Comparison of ENCODE assay signal across 25 cellular contexts in the genomic region with DNA sequence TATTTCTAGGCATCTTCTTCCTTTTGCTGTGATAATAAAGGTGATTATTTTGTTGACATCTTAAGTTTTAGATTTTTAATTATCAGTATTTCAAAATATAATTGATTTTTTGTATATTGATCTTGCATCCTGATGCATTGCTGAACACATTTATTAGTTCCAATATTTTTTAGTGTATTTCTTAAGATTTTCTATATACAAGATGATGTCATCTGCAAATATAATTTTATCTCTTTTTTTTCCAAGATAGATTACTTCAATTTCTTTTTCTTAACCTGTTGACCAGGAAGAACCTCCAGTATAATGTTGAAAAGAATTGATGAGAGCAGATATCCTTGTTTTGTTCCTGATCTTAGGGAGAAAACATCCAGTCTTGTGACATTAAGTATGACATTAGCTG. TPM values are rescaled to one million over a fixed set of nuclear protein-coding genes. Genes with fewer than 3 reads are reported as not detected.
DNase-seq lines count a peak whose midpoint lies in the region; ATAC-seq, FAIRE-seq and TF ChIP-seq lines count a peak whose summit lies in the region.
"Had no signal": no experiment of that assay in that cellular context is flagged by ENCODE, and none has a peak within 500 bp of the region (broad histone marks: within the 10 kb centered on the region; RNA-seq: fewer than 3 reads in every experiment).

No MANE protein-coding gene starts in this region.

- no peak overlapping the region for H3K4me3 ChIP-seq in HepG2 (replicated peaks in 1 of 3; ENCODE audit: insufficient read depth in 1 of 3, low read depth in 2 of 3, low read length in 3 of 3)
- no peak overlapping the region for H3K4me3 ChIP-seq in right lobe of liver
- H3K4me3 ChIP-seq in endothelial cell of umbilical vein (replicated peaks in 1 of 3; ENCODE audit: insufficient read depth in 1 of 3, low read depth in 1 of 3, low read length in 3 of 3) = no peak overlapping the region
- H3K4me3 ChIP-seq: A549; BLaER1 treated with 17β-estradiol and CSF1 and Interleukin-3, amounts not matched to agents 10 nM and 100 nM; HAP-1 had no signal

- POLR2A ChIA-PET in HepG2 (lab: Yijun Ruan, JAX) = no interaction called here
- POLR2A ChIA-PET in endothelial cell of umbilical vein (lab: Charles Lee) = no interaction called here

- BruUV-seq in HepG2 (replicated peaks; lab: Mats Ljungman, UMichigan) = no TSS peak
- no TSS peak for BruUV-seq in endothelial cell of umbilical vein (replicated peaks; lab: Mats Ljungman, UMichigan)

- dilution Hi-C loops in endothelial cell of umbilical vein (cut with MboI; ENCODE audit: extremely low pct_ligation_motif_present, low sequenced_read_pairs) = no loop called here

- TF ChIP-seq RAD21 in HepG2 (CRISPR knock-in tag; IDR thresholded peaks at IDR 0.05) = no peak

- DNase-seq in HepG2 (ENCODE audit: low spot score) (no peak), right lobe of liver (no peak), endothelial cell of umbilical vein (ENCODE audit: low read depth, low spot score) (no peak), COR-L47 (lab: John Stamatoyannopoulos, UW) (no peak), NCI-H226 (no peak)
- no peak for DNase-seq in activated naive CD4-positive, alpha-beta T cell treated with Interleukin-2 at 50 U/mL for 16 hours
- DNase-seq: ACHN; AML-193; BE2C; Calu3; CD4-positive, alpha-beta T cell; CD8-positive, alpha-beta memory T cell; DMS153; DND-41; GDM1; GOT3 had no signal

- H3K27ac ChIP-seq in HepG2 (ENCODE audit: extremely low read length, insufficient read depth, low read length) (no peak overlapping the region), right lobe of liver (no peak overlapping the region), endothelial cell of umbilical vein (ENCODE audit: insufficient read depth, low read depth, low read length) (no peak overlapping the region)
- H3K27ac ChIP-seq: 22Rv1; A549; BLaER1 treated with 17β-estradiol and CSF1 and Interleukin-3, amounts not matched to agents 10 nM and 100 nM had no signal

- no peaks in the 10 kb centered on the region for H3K36me3 ChIP-seq in HepG2 (replicated peaks in 1 of 2; ENCODE audit: control insufficient read depth in 1 of 2, insufficient read depth in 2 of 2, low read length in 2 of 2)
- no peaks in the 10 kb centered on the region for H3K36me3 ChIP-seq in right lobe of liver
- H3K36me3 ChIP-seq in endothelial cell of umbilical vein (ENCODE audit: control insufficient read depth in 2 of 2, extremely low read depth in 1 of 2, insufficient read depth in 2 of 2, low read length in 2 of 2) = no peaks in the 10 kb centered on the region
- H3K36me3 ChIP-seq: BE2C; BLaER1 treated with 17β-estradiol and CSF1 and Interleukin-3, amounts not matched to agents 10 nM and 100 nM; HAP-1 had no signal

- no peaks in the 10 kb centered on the region for H3K9me1 ChIP-seq in endothelial cell of umbilical vein (replicated peaks; ENCODE audit: control insufficient read depth, extremely low read depth, insufficient read depth, low read length)

- TF ChIP-seq POLR2A in HepG2 (IDR thresholded peaks at IDR 0.05; ENCODE audit: insufficient read depth in 1 of 2, low read depth in 2 of 2, low read length in 2 of 2) = no peak
- no peak for TF ChIP-seq POLR2A in right lobe of liver (IDR thresholded peaks at IDR 0.05)
- TF ChIP-seq POLR2A in endothelial cell of umbilical vein (IDR thresholded peaks at IDR 0.05; ENCODE audit: low read depth, low read length) = no peak

- in situ Hi-C loops in HepG2 (cut with HindIII; ENCODE audit: extremely low pct_ligation_motif_present, low pct_unique_long_range_greater_than_20kb) = no loop called here

- H2AFZ ChIP-seq in HepG2 (ENCODE audit: low read length) (no peak overlapping the region), endothelial cell of umbilical vein (ENCODE audit: low read depth, low read length) (no peak overlapping the region)

- no peak for FAIRE-seq in HepG2 (lab: Jason Lieb, UNC)
- FAIRE-seq in TTC549 (lab: Jason Lieb, UNC) = peak; percentile 89
- FAIRE-seq in endothelial cell of umbilical vein (lab: Jason Lieb, UNC) = peak; percentile 15
- FAIRE-seq: GM12891, GM18507, H54 had no signal

- H4K20me1 ChIP-seq in HepG2 (ENCODE audit: insufficient read depth, low read length) (no peaks in the 10 kb centered on the region), endothelial cell of umbilical vein (replicated peaks; ENCODE audit: control insufficient read depth, extremely low read depth, insufficient read depth, low read length) (no peaks in the 10 kb centered on the region)
- H4K20me1 ChIP-seq: BLaER1 treated with 17β-estradiol and CSF1 and Interleukin-3, amounts not matched to agents 10 nM and 100 nM had no signal

- H3K4me1 ChIP-seq in HepG2 (ENCODE audit: insufficient read depth, low read length) (no peaks in the 10 kb centered on the region), right lobe of liver (no peaks in the 10 kb centered on the region), endothelial cell of umbilical vein (ENCODE audit: control insufficient read depth, extremely low read depth, insufficient read depth, low read length) (no peaks in the 10 kb centered on the region)
- H3K4me1 ChIP-seq: A549; BLaER1 treated with 17β-estradiol and CSF1 and Interleukin-3, amounts not matched to agents 10 nM and 100 nM; HAP-1 had no signal

- TF ChIP-seq CTCF in HepG2 (CRISPR knock-in tag; IDR thresholded peaks at IDR 0.05) (no peak), right lobe of liver (IDR thresholded peaks at IDR 0.05) (no peak), endothelial cell of umbilical vein (IDR thresholded peaks at IDR 0.05; ENCODE audit: extremely low read depth in 1 of 2, insufficient read depth in 1 of 2, low read depth in 1 of 2, low read length in 2 of 2) (no peak)

- CTCF ChIA-PET in HepG2 (lab: Yijun Ruan, JAX; ENCODE audit: low intra/inter-chr PET ratio, low total read pairs) = no interaction called here
- CTCF ChIA-PET in endothelial cell of umbilical vein (lab: Charles Lee) = no interaction called here

- no peaks in the 10 kb centered on the region for H3K9me3 ChIP-seq in HepG2 (ENCODE audit: low read length)
- no peaks in the 10 kb centered on the region for H3K9me3 ChIP-seq in right lobe of liver
- H3K9me3 ChIP-seq in endothelial cell of umbilical vein (replicated peaks; ENCODE audit: control insufficient read depth, insufficient read depth, low read length) = no peaks in the 10 kb centered on the region
- H3K9me3 ChIP-seq: BE2C had no signal

- intact Hi-C loops in HepG2 (cut with micrococcal nuclease; ENCODE audit: unreplicated experiment) = no loop called here
- intact Hi-C loops in right lobe of liver (cut with DNase I) = no loop called here
- intact Hi-C loops in endothelial cell of umbilical vein (cut with micrococcal nuclease) = no loop called here

- peaks cover 0 to 20% of the 10 kb centered on the region in 2 experiments; a peak in 4 of 5 replicates for H3K27me3 ChIP-seq in HepG2 (ENCODE audit: control insufficient read depth in 1 of 2, insufficient read depth in 2 of 2, low read length in 2 of 2)
- no peaks in the 10 kb centered on the region for H3K27me3 ChIP-seq in right lobe of liver
- peaks cover 0 to 1% of the 10 kb centered on the region in 2 experiments for H3K27me3 ChIP-seq in endothelial cell of umbilical vein (ENCODE audit: control insufficient read depth in 2 of 2, insufficient read depth in 2 of 2, low read length in 2 of 2)
- H3K27me3 ChIP-seq: BE2C; BLaER1 treated with 17β-estradiol and CSF1 and Interleukin-3, amounts not matched to agents 10 nM and 100 nM had no signal

- ATAC-seq in HepG2 = no peak
- no peak for ATAC-seq in right lobe of liver
- ATAC-seq: A549 had no signal

- H3K4me2 ChIP-seq in HepG2 (ENCODE audit: low read depth, low read length) = no peak overlapping the region
- H3K4me2 ChIP-seq in endothelial cell of umbilical vein (ENCODE audit: insufficient read depth, low read length) = no peak overlapping the region
- H3K4me2 ChIP-seq: A549; BLaER1 treated with 17β-estradiol and CSF1 and Interleukin-3, amounts not matched to agents 10 nM and 100 nM had no signal

- H3K9ac ChIP-seq in HepG2 (ENCODE audit: insufficient read depth, low read depth, low read length) (no peak overlapping the region), endothelial cell of umbilical vein (replicated peaks; ENCODE audit: extremely low read depth, insufficient read depth, low read length) (no peak overlapping the region)
- H3K9ac ChIP-seq: BLaER1 treated with 17β-estradiol and CSF1 and Interleukin-3, amounts not matched to agents 10 nM and 100 nM had no signal

- H3K79me2 ChIP-seq in HepG2 (ENCODE audit: insufficient read depth, low read length) (no peaks in the 10 kb centered on the region), endothelial cell of umbilical vein (ENCODE audit: control insufficient read depth, insufficient read depth, low read length) (no peaks in the 10 kb centered on the region)

- no peak for TF ChIP-seq EP300 in HepG2 (IDR thresholded peaks at IDR 0.05; ENCODE audit: low read depth in 2 of 2, low read length in 2 of 2)
- TF ChIP-seq EP300 in HepG2 (CRISPR knock-in tag; IDR thresholded peaks at IDR 0.05; ENCODE audit: borderline replicate concordance) = no peak

RNA-seq across cellular contexts. Expression of gene LRRN2, which starts 54.8 kb away (rescaled TPM):
- total RNA-seq in HepG2 (2016; rRNA removed; fragmentation: Illumina TruSeq; extraction: Trizol) (not detected in 2 replicates), right lobe of liver (under 1 TPM; 0.07 to 0.78 (median 0.25) TPM), endothelial cell of umbilical vein (not detected in 2 replicates)
- total RNA-seq in HepG2 (2016; cell fraction: cytosol; rRNA removed; fragmentation: Illumina TruSeq; extraction: Trizol; ENCODE audit: low read depth) = not detected in 2 replicates
- total RNA-seq in HepG2 (2016; cell fraction: insoluble cytoplasmic fraction; rRNA removed; fragmentation: Illumina TruSeq; extraction: Trizol) = not detected in 2 replicates
- total RNA-seq in HepG2 (2016; cell fraction: membrane; rRNA removed; fragmentation: Illumina TruSeq; extraction: Trizol) = not detected in 2 replicates
- total RNA-seq in HepG2 (2016; cell fraction: nucleus; rRNA removed; fragmentation: Illumina TruSeq; extraction: Trizol) = not detected in 2 replicates
- polyA plus RNA-seq in HepG2 (2011; rRNA removed) (not detected in 2 replicates), endothelial cell of umbilical vein (not detected in 2 replicates)
- not detected in 2 replicates for polyA plus RNA-seq in HepG2 (2011; cell fraction: cytosol; rRNA removed)
- polyA plus RNA-seq in HepG2 (2011; cell fraction: nucleus; rRNA removed) = not detected in 2 replicates
- polyA plus RNA-seq in HepG2 (2012) = 0.04 TPM in 1 of 2 replicates, not detected in the other
- polyA plus RNA-seq in HepG2 (2016; cell fraction: cytosol; fragmentation: Illumina TruSeq; extraction: Trizol; ENCODE audit: low read depth) = not detected in 2 replicates
- not detected in 2 replicates for polyA plus RNA-seq in HepG2 (2016; cell fraction: insoluble cytoplasmic fraction; fragmentation: Illumina TruSeq; extraction: Trizol; ENCODE audit: low read depth)
- not detected in 2 replicates for polyA plus RNA-seq in HepG2 (2016; cell fraction: membrane; fragmentation: Illumina TruSeq; extraction: Trizol; ENCODE audit: low read depth)
- not detected in 2 replicates for polyA plus RNA-seq in HepG2 (2016; cell fraction: nucleus; fragmentation: Illumina TruSeq; extraction: Trizol; ENCODE audit: insufficient read depth, low read depth)
- polyA minus RNA-seq in HepG2 (2011; rRNA and poly(A)+ RNA removed; ENCODE audit: low replicate concordance) = not detected in 2 replicates
- not detected in 2 replicates for polyA minus RNA-seq in HepG2 (2011; cell fraction: cytosol; rRNA and poly(A)+ RNA removed)
- not detected in 2 replicates for polyA minus RNA-seq in HepG2 (2011; cell fraction: nucleus; rRNA and poly(A)+ RNA removed)
- polyA plus RNA-seq in endothelial cell of umbilical vein (2011; cell fraction: cytosol; rRNA removed) = not detected in 2 replicates
- not detected in 2 replicates for polyA plus RNA-seq in endothelial cell of umbilical vein (2011; cell fraction: nucleus; rRNA removed)
- not detected in 2 replicates for polyA plus RNA-seq in endothelial cell of umbilical vein (2012)
- polyA minus RNA-seq in endothelial cell of umbilical vein = not detected in 2 replicates
- polyA minus RNA-seq in endothelial cell of umbilical vein (2011; cell fraction: cytosol; rRNA and poly(A)+ RNA removed) = not detected
- not detected in 2 replicates for polyA minus RNA-seq in endothelial cell of umbilical vein (2011; cell fraction: nucleus; rRNA and poly(A)+ RNA removed)
- total RNA-seq: Calu3; CD4-positive, alpha-beta T cell; CD8-positive, alpha-beta memory T cell had no signal
- polyA plus RNA-seq: CD14-positive monocyte; CD8-positive, alpha-beta memory T cell had no signal
